ENCODE assay signal across 26 cellular contexts in the genomic region with DNA sequence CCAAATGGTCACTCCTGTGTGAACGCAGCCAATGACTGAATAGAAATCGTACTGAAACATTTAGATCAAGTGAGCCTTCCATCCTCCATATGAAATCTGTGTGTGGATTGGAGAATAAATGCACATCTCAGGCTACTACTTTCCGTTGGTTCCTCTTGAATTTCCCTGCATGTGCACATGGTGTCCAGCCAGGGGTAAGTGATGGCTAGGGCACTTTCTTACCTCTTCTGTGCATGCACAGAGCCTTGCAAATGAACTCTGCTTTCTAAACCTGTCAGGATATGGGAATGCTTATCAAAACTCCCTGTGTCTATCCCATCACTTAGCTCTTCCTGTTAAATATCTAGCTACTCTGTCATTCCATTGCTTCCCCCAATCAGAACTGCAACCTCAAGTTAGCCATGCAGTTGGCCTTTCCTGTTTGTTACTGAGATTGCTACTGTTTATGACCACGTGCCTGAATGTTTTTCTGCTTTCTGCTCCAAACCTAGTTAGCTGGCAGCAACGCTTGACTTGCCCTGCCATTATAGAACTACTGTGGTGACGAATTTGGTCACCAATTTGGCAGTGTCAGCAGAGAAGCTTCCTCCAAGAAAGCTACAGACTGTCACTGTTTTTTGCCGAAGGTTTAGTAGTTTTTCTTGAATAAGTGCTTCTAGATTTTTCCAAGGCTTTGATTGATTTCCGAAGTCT.
"Had no signal": no experiment of that assay in that cellular context is flagged by ENCODE, and none has a peak within 500 bp of the region (broad histone marks: within the 10 kb centered on the region; RNA-seq: fewer than 3 reads in every experiment).

No MANE protein-coding gene starts in this region.

- H3K4me1 ChIP-seq: left lung, lower lobe of right lung, pancreas, prostate gland, sigmoid colon, thyroid gland, upper lobe of left lung had no signal

- H3K9me3 Mint-ChIP-seq: activated naive CD4-positive, alpha-beta T cell treated with anti-CD3 and anti-CD28 coated beads, Interleukin-2, amount 50 U/mL, for 72 hours; nephron had no signal

- H3K4me3 ChIP-seq: left lung, lower lobe of right lung, pancreas, prostate gland, sigmoid colon, thyroid gland, upper lobe of left lung had no signal

- H3K4me3 Mint-ChIP-seq: activated CD8-positive, alpha-beta memory T cell treated with anti-CD3 and anti-CD28 coated beads, Interleukin-2, amount 10 ng/mL, durations not matched to agents 7 days and 5 days; activated CD8-positive, alpha-beta T cell treated with anti-CD3 and anti-CD28 coated beads, Interleukin-2, amount 10 ng/mL, durations not matched to agents 7 days and 5 days; activated T-cell treated with anti-CD3 and anti-CD28 coated beads, Interleukin-2, amount 50 U/mL, for 72 hours; nephron; stimulated activated memory B cell treated with anti-CD40 and anti-IgM and Interleukin-4, amounts not matched to agents 10 μg/mL and 1 μg/mL and 100 μg/mL, for 72 hours; stimulated activated naive CD8-positive, alpha-beta T cell treated with anti-CD3 and anti-CD28 coated beads, Interleukin-15, amount 100 ng/mL, for 72 hours had no signal

- ATAC-seq: activated CD8-positive, alpha-beta memory T cell treated with anti-CD3 and anti-CD28 coated beads, Interleukin-2, amount 10 ng/mL, durations not matched to agents 7 days and 5 days; activated CD8-positive, alpha-beta T cell treated with anti-CD3 and anti-CD28 coated beads, Interleukin-2, amount 10 ng/mL, durations not matched to agents 7 days and 5 days; activated naive CD4-positive, alpha-beta T cell treated with anti-CD3 and anti-CD28 coated beads, Interleukin-2, amount 50 U/mL, for 72 hours; activated T-cell treated with anti-CD3 and anti-CD28 coated beads, Interleukin-2, amount 50 U/mL, for 72 hours; left lung; lower lobe of right lung; pancreas; stimulated activated memory B cell treated with anti-CD40 and anti-IgM and Interleukin-4, amounts not matched to agents 10 μg/mL and 1 μg/mL and 100 μg/mL, for 72 hours; stimulated activated naive CD8-positive, alpha-beta T cell treated with anti-CD3 and anti-CD28 coated beads, Interleukin-15, amount 100 ng/mL, for 72 hours had no signal

- H3K27me3 Mint-ChIP-seq: activated CD8-positive, alpha-beta memory T cell treated with anti-CD3 and anti-CD28 coated beads, Interleukin-2, amount 10 ng/mL, durations not matched to agents 7 days and 5 days; stimulated activated memory B cell treated with anti-CD40 and anti-IgM and Interleukin-4, amounts not matched to agents 10 μg/mL and 1 μg/mL and 100 μg/mL, for 72 hours; stimulated activated naive CD8-positive, alpha-beta T cell treated with anti-CD3 and anti-CD28 coated beads, Interleukin-15, amount 100 ng/mL, for 72 hours had no signal

- H3K27ac Mint-ChIP-seq: activated CD8-positive, alpha-beta memory T cell treated with anti-CD3 and anti-CD28 coated beads, Interleukin-2, amount 10 ng/mL, durations not matched to agents 7 days and 5 days; activated CD8-positive, alpha-beta T cell treated with anti-CD3 and anti-CD28 coated beads, Interleukin-2, amount 10 ng/mL, durations not matched to agents 7 days and 5 days; activated naive CD4-positive, alpha-beta T cell treated with anti-CD3 and anti-CD28 coated beads, Interleukin-2, amount 50 U/mL, for 72 hours; activated T-cell treated with anti-CD3 and anti-CD28 coated beads, Interleukin-2, amount 50 U/mL, for 72 hours; nephron; stimulated activated memory B cell treated with anti-CD40 and anti-IgM and Interleukin-4, amounts not matched to agents 10 μg/mL and 1 μg/mL and 100 μg/mL, for 72 hours; stimulated activated naive CD8-positive, alpha-beta T cell treated with anti-CD3 and anti-CD28 coated beads, Interleukin-15, amount 100 ng/mL, for 72 hours had no signal

- H3K4me1 Mint-ChIP-seq: activated CD8-positive, alpha-beta memory T cell treated with anti-CD3 and anti-CD28 coated beads, Interleukin-2, amount 10 ng/mL, durations not matched to agents 7 days and 5 days; nephron; stimulated activated memory B cell treated with anti-CD40 and anti-IgM and Interleukin-4, amounts not matched to agents 10 μg/mL and 1 μg/mL and 100 μg/mL, for 72 hours; stimulated activated naive CD8-positive, alpha-beta T cell treated with anti-CD3 and anti-CD28 coated beads, Interleukin-15, amount 100 ng/mL, for 72 hours had no signal

- H3K27ac ChIP-seq: epithelial cell of prostate, left lung, lower lobe of right lung, pancreas, prostate gland, sigmoid colon, thyroid gland, upper lobe of left lung had no signal

- H3K27me3 ChIP-seq: left lung, pancreas, sigmoid colon, thyroid gland, upper lobe of left lung had no signal

- DNase-seq: activated CD4-positive, alpha-beta T cell treated with anti-CD3 and anti-CD28 coated beads for 1 hour; activated CD4-positive, alpha-beta T cell treated with anti-CD3 and anti-CD28 coated beads, Interleukin-2, amount 50 U/mL, for 1 hour; activated CD8-positive, alpha-beta memory T cell treated with anti-CD3 and anti-CD28 coated beads, Interleukin-2, amount 10 ng/mL, durations not matched to agents 7 days and 5 days; activated CD8-positive, alpha-beta T cell treated with anti-CD3 and anti-CD28 coated beads, Interleukin-2, amount 10 ng/mL, durations not matched to agents 7 days and 5 days; activated naive CD4-positive, alpha-beta T cell; activated T-cell treated with anti-CD3 and anti-CD28 coated beads, Interleukin-2, amount 50 U/mL, for 72 hours; dermis blood vessel endothelial cell; effector CD4-positive, alpha-beta T cell; kidney glomerular epithelial cell; left lung; lower lobe of right lung; pancreas; sigmoid colon; small intestine; stimulated activated CD4-positive, alpha-beta T cell treated with anti-CD3 and anti-CD28 coated beads, Interleukin-1b, Interleukin-23, amount 100 ng/mL, for 48 hours; stimulated activated CD4-positive, alpha-beta T cell treated with anti-CD3 and anti-CD28 coated beads, Interleukin-4, amount 100 ng/mL, for 4 hours; stimulated activated CD8-positive, alpha-beta memory T cell treated with anti-CD3 and anti-CD28 coated beads, Interleukin-4, amount 100 ng/mL, for 48 hours; stimulated activated naive CD8-positive, alpha-beta T cell treated with anti-CD3 and anti-CD28 coated beads, Interleukin-15, amount 100 ng/mL, for 72 hours; substantia nigra; thyroid gland; upper lobe of left lung had no signal

- H3K9me3 ChIP-seq: left lung, lower lobe of right lung, pancreas, prostate gland, sigmoid colon, thyroid gland, upper lobe of left lung had no signal

- H3K36me3 Mint-ChIP-seq: activated CD8-positive, alpha-beta memory T cell treated with anti-CD3 and anti-CD28 coated beads, Interleukin-2, amount 10 ng/mL, durations not matched to agents 7 days and 5 days; activated naive CD4-positive, alpha-beta T cell treated with anti-CD3 and anti-CD28 coated beads, Interleukin-2, amount 50 U/mL, for 72 hours; stimulated activated memory B cell treated with anti-CD40 and anti-IgM and Interleukin-4, amounts not matched to agents 10 μg/mL and 1 μg/mL and 100 μg/mL, for 72 hours had no signal

- H3K36me3 ChIP-seq: left lung, lower lobe of right lung, pancreas, prostate gland, sigmoid colon, thyroid gland, upper lobe of left lung had no signal
